In the genomic region with DNA sequence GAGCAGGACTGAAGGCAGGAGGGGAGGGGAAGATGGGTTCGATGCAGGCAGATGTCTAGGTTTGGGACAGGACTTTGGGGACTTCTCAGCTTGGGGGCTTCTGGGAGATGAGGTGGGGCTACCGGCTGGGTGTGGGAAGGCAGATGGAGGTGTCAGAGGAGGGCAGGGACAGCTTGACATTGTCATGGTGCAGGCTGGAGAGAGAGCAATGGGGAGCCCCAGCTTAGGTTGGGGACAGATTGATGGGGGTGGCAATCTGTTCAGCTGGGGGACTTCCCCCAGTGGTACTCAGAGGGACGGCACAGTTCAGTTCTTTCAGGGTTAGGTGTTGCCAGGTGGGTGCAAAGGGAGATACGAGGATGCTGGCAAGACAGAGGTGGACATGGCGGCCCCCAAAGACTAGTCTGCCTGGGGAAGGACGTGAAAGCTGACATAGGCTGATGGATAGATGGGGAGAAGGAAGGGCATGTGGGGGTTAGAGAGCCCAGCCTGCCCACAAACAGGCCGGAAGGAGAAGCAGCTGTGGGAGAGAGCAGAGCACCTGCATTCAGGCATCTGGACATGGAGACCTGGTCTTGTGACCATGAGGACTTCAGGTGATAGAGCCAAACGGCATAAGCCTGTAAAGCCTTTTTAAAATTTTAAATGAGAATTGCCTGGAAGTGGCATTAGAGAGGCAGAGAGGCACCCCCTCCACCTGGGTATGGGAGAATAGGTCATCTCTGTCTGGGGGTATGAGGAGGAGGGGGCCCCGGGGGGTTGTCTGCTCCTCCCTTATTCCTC, we compare ENCODE assay signal across 18 cellular contexts. TPM values are rescaled to one million over a fixed set of nuclear protein-coding genes. Genes with fewer than 3 reads are reported as not detected.
DNase-seq lines count a peak whose midpoint lies in the region; ATAC-seq lines count a peak whose summit lies in the region.
"Had no signal": no experiment of that assay in that cellular context is flagged by ENCODE, and none has a peak within 500 bp of the region (broad histone marks: within the 10 kb centered on the region; RNA-seq: fewer than 3 reads in every experiment).

No MANE protein-coding gene starts in this region.

- H3K4me1 Mint-ChIP-seq in immature natural killer cell = peaks cover 0 to 2% of the 10 kb centered on the region in 2 donors
- peaks cover 18% of the 10 kb centered on the region for H3K4me1 Mint-ChIP-seq in stimulated activated memory B cell treated with anti-CD40 and anti-IgM and Interleukin-4, amounts not matched to agents 10 μg/mL and 1 μg/mL and 100 μg/mL, for 72 hours
- H3K4me1 Mint-ChIP-seq: brain had no signal

- peaks cover 0 to 11% (median 5%) of the 10 kb centered on the region in 3 donors for H3K27me3 Mint-ChIP-seq in immature natural killer cell (ENCODE audit: low read depth in 3 of 3)
- peaks cover 15% of the 10 kb centered on the region for H3K27me3 Mint-ChIP-seq in stimulated activated memory B cell treated with anti-CD40 and anti-IgM and Interleukin-4, amounts not matched to agents 10 μg/mL and 1 μg/mL and 100 μg/mL, for 72 hours
- H3K27me3 Mint-ChIP-seq: activated CD4-positive, alpha-beta T cell treated with anti-CD3 and anti-CD28 coated beads, Interleukin-2, amount 10 ng/mL, durations not matched to agents 7 days and 5 days; activated naive CD8-positive, alpha-beta T cell; brain; CD8-positive, alpha-beta memory T cell; naive thymus-derived CD4-positive, alpha-beta T cell had no signal

- no peaks in the 10 kb centered on the region for H3K9me3 Mint-ChIP-seq in immature natural killer cell
- H3K9me3 Mint-ChIP-seq in stimulated activated memory B cell treated with anti-CD40 and anti-IgM and Interleukin-4, amounts not matched to agents 10 μg/mL and 1 μg/mL and 100 μg/mL, for 72 hours = no peaks in the 10 kb centered on the region
- H3K9me3 Mint-ChIP-seq: activated CD4-positive, alpha-beta T cell treated with anti-CD3 and anti-CD28 coated beads, Interleukin-2, amount 10 ng/mL, durations not matched to agents 7 days and 5 days; brain; CD8-positive, alpha-beta memory T cell had no signal

- DNase-seq in activated effector memory CD4-positive, alpha-beta T cell treated with anti-CD3 and anti-CD28 coated beads, Interleukin-2, amount 50 U/mL, for 16 hours = peak; percentile 60
- DNase-seq in activated effector memory CD4-positive, alpha-beta T cell treated with Interleukin-2 at 50 U/mL for 16 hours = no peak
- peak; percentile 37 for DNase-seq in RPMI8226
- DNase-seq in immature natural killer cell = no peak
- DNase-seq in NCI-H526 treated with DMSO at 0.1 percent for 48 hours (lab: John Stamatoyannopoulos, UW) = no peak
- DNase-seq: activated CD4-positive, alpha-beta T cell treated with anti-CD3 and anti-CD28 coated beads, Interleukin-2, amount 10 ng/mL, durations not matched to agents 7 days and 5 days; CD8-positive, alpha-beta memory T cell; colonic mucosa; KBM-7; mammary epithelial cell; NCI-H2029 treated with DMSO at 0.1 percent for 48 hours; stimulated activated CD4-positive, alpha-beta T cell treated with anti-CD3 and anti-CD28 coated beads, Interleukin-4, amount 100 ng/mL, for 1 hour had no signal

- peak overlapping the region in 4 of 6 donors; percentile 9 to 42 (median 16) for H3K27ac Mint-ChIP-seq in immature natural killer cell
- peak overlapping the region; percentile 1 for H3K27ac Mint-ChIP-seq in stimulated activated memory B cell treated with anti-CD40 and anti-IgM and Interleukin-4, amounts not matched to agents 10 μg/mL and 1 μg/mL and 100 μg/mL, for 72 hours
- H3K27ac Mint-ChIP-seq: activated CD4-positive, alpha-beta T cell treated with anti-CD3 and anti-CD28 coated beads, Interleukin-2, amount 10 ng/mL, durations not matched to agents 7 days and 5 days; activated naive CD8-positive, alpha-beta T cell had no signal

- no peak overlapping the region for H3K4me3 Mint-ChIP-seq in immature natural killer cell
- H3K4me3 Mint-ChIP-seq in stimulated activated memory B cell treated with anti-CD40 and anti-IgM and Interleukin-4, amounts not matched to agents 10 μg/mL and 1 μg/mL and 100 μg/mL, for 72 hours = no peak overlapping the region
- H3K4me3 Mint-ChIP-seq: activated CD4-positive, alpha-beta T cell treated with anti-CD3 and anti-CD28 coated beads, Interleukin-2, amount 10 ng/mL, durations not matched to agents 7 days and 5 days; activated naive CD8-positive, alpha-beta T cell; brain; CD8-positive, alpha-beta memory T cell; naive thymus-derived CD4-positive, alpha-beta T cell had no signal

- peak; percentile 28 for ATAC-seq in stimulated activated memory B cell treated with anti-CD40 and anti-IgM and Interleukin-4, amounts not matched to agents 10 μg/mL and 1 μg/mL and 100 μg/mL, for 72 hours
- ATAC-seq in HG03469 (IDR thresholded peaks at IDR 0.05; ENCODE audit: unreplicated experiment) (no peak), HG03442 (IDR thresholded peaks at IDR 0.05; ENCODE audit: unreplicated experiment) (no peak)
- ATAC-seq: naive thymus-derived CD4-positive, alpha-beta T cell had no signal

- no peaks in the 10 kb centered on the region for H3K36me3 Mint-ChIP-seq in immature natural killer cell
- H3K36me3 Mint-ChIP-seq in stimulated activated memory B cell treated with anti-CD40 and anti-IgM and Interleukin-4, amounts not matched to agents 10 μg/mL and 1 μg/mL and 100 μg/mL, for 72 hours = peaks cover 23% of the 10 kb centered on the region
- H3K36me3 Mint-ChIP-seq: activated naive CD8-positive, alpha-beta T cell had no signal

RNA-seq across cellular contexts. Expression of a gene that starts 21.1 kb away (rescaled TPM):
- 100 to 1,000 TPM in 1 of 3 donors, 10 to 100 TPM in 2; 74.8 to 113 (median 82.8) TPM for polyA plus RNA-seq in immature natural killer cell

RNA-seq across cellular contexts. Expression of a gene that starts 22.6 kb away (rescaled TPM):
- 100 to 1,000 TPM in 2 of 3 donors, 10 to 100 TPM in 1; 94.0 to 205 (median 129) TPM for polyA plus RNA-seq in immature natural killer cell

RNA-seq across cellular contexts. Expression of a gene that starts 49.5 kb away (rescaled TPM):
- polyA plus RNA-seq in immature natural killer cell = 10 to 100 TPM; 13.1 to 16.1 (median 13.5) TPM

Comparison
In these comparisons a context has a peak if more than half of its experiments do, and no peak if none do; other contexts are left out.
1. DNase-seq: peak in activated effector memory CD4-positive, alpha-beta T cell treated with anti-CD3 and anti-CD28 coated beads, Interleukin-2, amount 50 U/mL, for 16 hours (single experiment) and RPMI8226 (single experiment); none in activated effector memory CD4-positive, alpha-beta T cell treated with Interleukin-2 at 50 U/mL for 16 hours (single experiment), immature natural killer cell (0 of 3) and NCI-H526 treated with DMSO at 0.1 percent for 48 hours (single experiment).